Comparison of ENCODE assay signal across 8 cellular contexts in the genomic region with DNA sequence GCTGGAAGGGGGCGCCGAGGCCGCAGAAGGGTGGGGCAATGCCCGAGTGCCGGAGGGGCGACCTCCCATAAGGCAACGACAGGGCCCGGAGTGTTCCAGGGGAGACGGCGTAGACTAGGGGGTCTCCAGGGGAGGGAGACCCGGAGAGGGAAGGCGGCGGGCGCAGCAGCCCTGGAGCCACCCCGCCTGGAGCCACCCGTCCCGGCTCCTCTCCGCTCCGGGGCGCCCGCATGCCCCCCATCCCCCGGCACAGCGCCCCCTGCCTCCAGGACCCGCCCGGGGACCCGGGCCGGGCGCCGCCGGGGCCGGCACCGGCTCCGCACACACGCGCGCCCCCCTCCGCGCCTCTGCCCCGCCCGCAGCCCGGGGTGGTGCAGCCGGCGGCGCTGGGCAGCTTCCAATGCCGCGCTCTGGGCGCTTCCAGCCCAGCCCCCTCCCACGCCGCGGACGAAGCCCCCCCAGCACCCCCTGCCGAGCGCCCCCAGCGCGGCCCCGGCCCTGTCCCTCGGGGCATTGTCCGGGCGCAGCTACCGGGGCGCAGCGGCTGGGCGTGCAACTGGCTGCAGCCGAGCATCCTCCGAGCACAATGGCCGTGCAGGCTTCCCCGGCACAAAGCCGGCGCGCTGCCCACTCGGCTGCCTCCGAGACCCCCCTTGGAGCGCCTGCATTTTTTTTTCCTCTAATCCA. TPM values are rescaled to one million over a fixed set of nuclear protein-coding genes. Genes with fewer than 3 reads are reported as not detected.
DNase-seq lines count a peak whose midpoint lies in the region; ATAC-seq and TF ChIP-seq lines count a peak whose summit lies in the region.

No MANE protein-coding gene starts in this region.

- H3K27me3 ChIP-seq in Panc1 (ENCODE audit: control insufficient read depth, insufficient read depth, low read length) (no peaks in the 10 kb centered on the region), endodermal cell (ENCODE audit: control insufficient read depth, insufficient read depth, low read length, poor library complexity, severe bottlenecking) (peaks cover 11% of the 10 kb centered on the region)

- H3K4me3 Mint-ChIP-seq in endodermal cell (peak overlapping the region; percentile 86), naive B cell (peak overlapping the region in 7 of 8 donors; percentile 10 to 88 (median 78))

- peak overlapping the region; percentile 92 for H3K27ac Mint-ChIP-seq in endodermal cell
- H3K27ac Mint-ChIP-seq in naive B cell, result peak overlapping the region in 1 of 6 donors; percentile 41

- no TSS peak for BruUV-seq in Panc1 (replicated peaks; lab: Mats Ljungman, UMichigan)

- no peaks in the 10 kb centered on the region for H3K36me3 Mint-ChIP-seq in endodermal cell (ENCODE audit: low read depth)
- peaks cover 0 to 20% of the 10 kb centered on the region in 2 donors for H3K36me3 Mint-ChIP-seq in naive B cell

- H3K36me3 ChIP-seq in Panc1 (ENCODE audit: control insufficient read depth, insufficient read depth, low read length) (no peaks in the 10 kb centered on the region), endodermal cell (ENCODE audit: control insufficient read depth, insufficient read depth, low read length) (peaks cover 7% of the 10 kb centered on the region)

- intact Hi-C loops in Panc1 (cut with micrococcal nuclease; ENCODE audit: unreplicated experiment), result no loop called here

- 0% methylated on average over 10 to 70 of the region's 73 CpGs for WGBS in endodermal cell (ENCODE audit: insufficient coverage in 1 of 2, insufficient read length in 1 of 2), 2 experiments

- H3K4me3 ChIP-seq in Panc1 (ENCODE audit: low read depth in 2 of 2, low read length in 2 of 2) (peak overlapping the region; percentile 57 to 61), endodermal cell (ENCODE audit: low read length) (peak overlapping the region; percentile 86)

- peak overlapping the region; percentile 84 for H3K9ac ChIP-seq in endodermal cell (ENCODE audit: extremely low read depth, low read length, poor library complexity, severe bottlenecking)

- H3K27me3 Mint-ChIP-seq in endodermal cell (ENCODE audit: insufficient read depth) (peaks cover 29% of the 10 kb centered on the region), naive B cell (peaks cover 32 to 72% (median 70%) of the 10 kb centered on the region in 3 donors)

- in situ Hi-C loops in Panc1 (cut with HindIII; ENCODE audit: low pct_unique_long_range_greater_than_20kb, low sequenced_read_pairs), result no loop called here

- no peaks in the 10 kb centered on the region for H3K9me3 ChIP-seq in Panc1 (ENCODE audit: control insufficient read depth, insufficient read depth, low read depth, low read length)
- no peaks in the 10 kb centered on the region for H3K9me3 ChIP-seq in endodermal cell (ENCODE audit: control insufficient read depth, low read length)

- DNase-seq in NCI-H1417 (lab: John Stamatoyannopoulos, UW) (peak in 2 of 3 experiments; percentile 88 to 89), NCI-H1417 treated with DMSO at 0.1 percent for 48 hours (lab: John Stamatoyannopoulos, UW) (no peak), Panc1 (ENCODE audit: low read depth, low spot score) (no peak), endodermal cell (peak; percentile 85), naive B cell (no peak), H4 (ENCODE audit: low spot score) (no peak), NOMO-1 treated with dmso at 0.1 percent for 144 hours (lab: John Stamatoyannopoulos, UW; ENCODE audit: unreplicated experiment) (no peak)

- TF ChIP-seq CTCF in Panc1 (IDR thresholded peaks at IDR 0.05) (peak; percentile 70; the same call in 1 of the 2 replicates), endodermal cell (conservative IDR thresholded peaks at IDR 0.05) (peak; percentile 60)

- H3K4me1 Mint-ChIP-seq in endodermal cell (peaks cover 21% of the 10 kb centered on the region), naive B cell (peaks cover 13 to 36% (median 21%) of the 10 kb centered on the region in 3 donors)

- H3K9me3 Mint-ChIP-seq in endodermal cell, result peaks cover 5% of the 10 kb centered on the region
- H3K9me3 Mint-ChIP-seq in naive B cell, result peaks cover 0 to 8% (median 0%) of the 10 kb centered on the region in 7 donors

- H3K4me1 ChIP-seq in Panc1 (ENCODE audit: control insufficient read depth, insufficient read depth, low read length), result peaks cover 8% of the 10 kb centered on the region; the same call in 1 of the 2 replicates
- H3K4me1 ChIP-seq in endodermal cell (ENCODE audit: control insufficient read depth, insufficient read depth, low read length), result peaks cover 5% of the 10 kb centered on the region

- POLR2A ChIA-PET in Panc1 (lab: Charles Lee), result no interaction called here

- ATAC-seq in Panc1 (peak; percentile 61), naive B cell (ENCODE audit: low read depth in 2 of 2) (peak; percentile 41 to 43), GM21390 (IDR thresholded peaks at IDR 0.05; ENCODE audit: unreplicated experiment) (no peak)

- H3K27ac ChIP-seq in Panc1 (ENCODE audit: low read length) (no peak overlapping the region), endodermal cell (ENCODE audit: low read depth, low read length) (peak overlapping the region; percentile 93)

- CTCF ChIA-PET in Panc1 (lab: Charles Lee), result no interaction called here

RNA-seq across cellular contexts. Expression of a gene that starts 0.5 kb away (rescaled TPM):
- 85.4 TPM for total RNA-seq in Panc1 (2021; ENCODE audit: unreplicated experiment)
- 65.9 TPM for polyA plus RNA-seq in Panc1 (2012; ENCODE audit: insufficient read length)
- 100 to 1,000 TPM; 226 to 248 TPM for total RNA-seq in endodermal cell
- polyA plus RNA-seq in endodermal cell (2013, experiment 1 of 2), result 178 TPM
- polyA plus RNA-seq in endodermal cell (2013, experiment 2 of 2), result 175 TPM
- 1 to 10 TPM in 2 of 6 donors, under 1 TPM in 3, not detected in 1; 0.19 to 1.5 (median 0.73) TPM for polyA plus RNA-seq in naive B cell (ENCODE audit: low read depth in 6 of 6)
- total RNA-seq in H4 (2014; rRNA removed; shearing (Covaris generic)), result 47.4 and 63.8 TPM in 2 replicates

Comparison
In these comparisons a context has a peak if more than half of its experiments do, and no peak if none do; other contexts are left out.
1. DNase-seq: peak in NCI-H1417 (2 of 3) and endodermal cell (single experiment); none in NCI-H1417 treated with DMSO at 0.1 percent for 48 hours (single experiment), Panc1 (single experiment), naive B cell (single experiment), H4 (single experiment) and NOMO-1 treated with dmso at 0.1 percent for 144 hours (single experiment).